Comparison of ENCODE assay signal across 25 cellular contexts in the genomic region with DNA sequence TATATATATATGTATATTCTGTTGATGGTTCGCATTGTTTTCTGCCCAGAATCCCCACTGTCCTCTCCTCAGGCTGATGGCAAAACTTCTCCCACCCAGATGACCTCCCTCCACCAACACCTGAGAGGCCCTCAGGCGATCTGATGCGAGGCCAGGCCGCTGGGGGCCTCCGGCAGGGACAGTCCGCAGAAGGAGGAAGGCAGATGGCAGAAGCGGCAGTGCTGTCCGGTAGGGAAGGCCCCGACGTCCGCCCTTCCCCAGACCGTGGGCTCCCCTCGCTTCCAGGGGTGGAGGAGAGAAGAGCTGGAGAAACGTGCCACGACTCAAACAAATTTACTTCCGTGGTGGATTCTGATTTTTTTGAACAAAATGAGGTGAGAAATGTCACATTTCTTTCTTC.
"Had no signal": no experiment of that assay in that cellular context is flagged by ENCODE, and none has a peak within 500 bp of the region (broad histone marks: within the 10 kb centered on the region; RNA-seq: fewer than 3 reads in every experiment).

No MANE protein-coding gene starts in this region.

- H3K36me3 ChIP-seq: breast epithelium, gastrocnemius medialis, left ventricle myocardium inferior, neutrophil, pancreas, stomach, thyroid gland had no signal

- H3K4me1 ChIP-seq: gastrocnemius medialis, pancreas had no signal

- H3K27me3 ChIP-seq: breast epithelium, gastrocnemius medialis, pancreas, stomach, thyroid gland had no signal

- DNase-seq: activated CD4-positive, alpha-beta T cell treated with anti-CD3 and anti-CD28 coated beads for 4 hours; activated CD4-positive, alpha-beta T cell treated with anti-CD3 and anti-CD28 coated beads, Interleukin-2, amount 50 U/mL, for 48 hours; activated naive CD4-positive, alpha-beta T cell; activated T-cell treated with anti-CD3 and anti-CD28 coated beads, Interleukin-2, amount 50 U/mL, for 48 hours; dermis blood vessel endothelial cell; effector CD8-positive, alpha-beta T cell; gastrocnemius medialis; glutamatergic neuron; left ventricle myocardium inferior; mucosa of descending colon; stimulated activated CD4-positive, alpha-beta T cell treated with anti-CD3 and anti-CD28 coated beads, Interleukin-15, amount 100 ng/mL, for 24 hours; stimulated activated CD4-positive, alpha-beta T cell treated with anti-CD3 and anti-CD28 coated beads, Interleukin-2, amount 100 ng/mL, for 24 hours; stimulated activated naive B cell treated with anti-CD40 and anti-IgM and Interleukin-4, amounts not matched to agents 10 μg/mL and 1 μg/mL and 100 μg/mL, for 72 hours; stomach; T-helper 9 cell; thyroid gland had no signal

- H3K27ac ChIP-seq: breast epithelium, gastrocnemius medialis, neutrophil, pancreas, stomach, thyroid gland had no signal

- H3K9me3 ChIP-seq: gastrocnemius medialis, mucosa of descending colon, neutrophil, pancreas, thyroid gland had no signal

- H3K27ac Mint-ChIP-seq: activated naive CD4-positive, alpha-beta T cell treated with anti-CD3 and anti-CD28 coated beads, Interleukin-2, amount 50 U/mL, for 72 hours; activated T-helper 2 cell treated with anti-CD3 and anti-CD28 coated beads, Interferon-gamma antibody, Interleukin-2, Interleukin-4, amounts not matched to agents 10 μg/mL and 5 μg/mL and 100 μg/mL, durations not matched to agents 14 hours and 24 hours and 36 hours; stimulated activated naive B cell treated with anti-CD40 and anti-IgM and Interleukin-4, amounts not matched to agents 10 μg/mL and 1 μg/mL and 100 μg/mL, for 72 hours; T-helper 1 cell treated with Interleukin-12 subunit alpha and Interleukin-12 subunit beta and Interleukin-4 antibody, amounts not matched to agents 30 μg/mL and 1 μg/mL, for 36 hours had no signal

- H3K9me3 Mint-ChIP-seq: central memory CD8-positive, alpha-beta T cell had no signal

- H3K4me1 Mint-ChIP-seq: central memory CD8-positive, alpha-beta T cell had no signal

- H3K27me3 Mint-ChIP-seq: central memory CD8-positive, alpha-beta T cell had no signal

- H3K4me3 ChIP-seq: breast epithelium, gastrocnemius medialis, left ventricle myocardium inferior, lung, mucosa of descending colon, pancreas, stomach, thyroid gland had no signal

- H3K4me3 Mint-ChIP-seq: central memory CD8-positive, alpha-beta T cell; nephron; stimulated activated naive B cell treated with anti-CD40 and anti-IgM and Interleukin-4, amounts not matched to agents 10 μg/mL and 1 μg/mL and 100 μg/mL, for 72 hours; T-helper 1 cell treated with Interleukin-12 subunit alpha and Interleukin-12 subunit beta and Interleukin-4 antibody, amounts not matched to agents 30 μg/mL and 1 μg/mL, for 36 hours had no signal
